9 cellular contexts compared by ENCODE assay signal in the genomic region with DNA sequence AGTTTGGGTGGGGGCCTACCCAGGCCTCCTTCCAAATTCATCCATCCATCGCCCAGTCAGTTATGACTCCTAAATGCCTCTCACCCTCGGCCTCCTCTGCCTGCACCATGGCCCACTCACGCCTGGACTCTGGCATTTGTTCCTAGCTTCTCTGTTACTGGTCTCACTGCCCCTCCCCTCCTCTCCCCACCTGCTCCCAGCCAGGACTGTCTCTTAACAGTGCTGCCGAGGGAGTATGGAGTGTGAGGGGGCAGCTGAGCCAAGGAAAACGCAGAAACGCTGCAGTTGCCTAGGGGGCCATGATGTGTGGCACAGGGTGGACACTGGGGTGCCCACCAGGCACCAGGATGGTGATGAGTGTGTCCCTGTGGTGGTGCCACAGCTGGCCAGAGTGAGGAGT. TPM values are rescaled to one million over a fixed set of nuclear protein-coding genes. Genes with fewer than 3 reads are reported as not detected.
DNase-seq lines count a peak whose midpoint lies in the region; ATAC-seq, FAIRE-seq and TF ChIP-seq lines count a peak whose summit lies in the region.
"Had no signal": no experiment of that assay in that cellular context is flagged by ENCODE, and none has a peak within 500 bp of the region (broad histone marks: within the 10 kb centered on the region; RNA-seq: fewer than 3 reads in every experiment).

No MANE protein-coding gene starts in this region.

- H3K4me1 ChIP-seq in keratinocyte (ENCODE audit: control insufficient read depth, extremely low read depth, insufficient read depth, low read length) (peaks cover 16% of the 10 kb centered on the region), subcutaneous abdominal adipose tissue (ENCODE audit: control insufficient read depth in 5 of 5, insufficient read depth in 5 of 5, low read length in 5 of 5) (peaks cover 0 to 47% (median 42%) of the 10 kb centered on the region in 5 donors)

- H3K4me3 ChIP-seq in keratinocyte (ENCODE audit: control insufficient read depth in 2 of 3, extremely low read depth in 1 of 3, insufficient read depth in 2 of 3, low read depth in 1 of 3, low read length in 3 of 3), result peak overlapping the region in 1 of 3 experiments; percentile 64
- H3K4me3 ChIP-seq in subcutaneous abdominal adipose tissue (ENCODE audit: low read depth in 1 of 5, low read length in 5 of 5), result peak overlapping the region in 3 of 5 donors; percentile 69 to 79 (median 74)

- H3K9me1 ChIP-seq in keratinocyte (ENCODE audit: control insufficient read depth, extremely low read depth, insufficient read depth, low read length), result no peaks in the 10 kb centered on the region

- H3K9ac ChIP-seq in keratinocyte (ENCODE audit: control insufficient read depth, extremely low read depth, insufficient read depth, low read length), result peak overlapping the region; percentile 95
- H3K9ac ChIP-seq in subcutaneous abdominal adipose tissue (ENCODE audit: low read length in 5 of 5), result peak overlapping the region in 4 of 5 donors; percentile 67 to 84 (median 71)

- no peak for DNase-seq in activated CD8-positive, alpha-beta memory T cell treated with anti-CD3 and anti-CD28 coated beads, Interleukin-2, amount 10 ng/mL, durations not matched to agents 7 days and 5 days
- no peak for DNase-seq in activated CD8-positive, alpha-beta memory T cell treated with anti-CD3 and anti-CD28 coated beads, Interleukin-2, amount 50 U/mL, for 48 hours
- DNase-seq in activated naive CD8-positive, alpha-beta T cell treated with anti-CD3 and anti-CD28 coated beads, Interleukin-2, amount 10 ng/mL, durations not matched to agents 7 days and 5 days, result no peak
- DNase-seq in keratinocyte (ENCODE audit: low read depth, low spot score), result no peak
- no peak for DNase-seq in midbrain (lab: John Stamatoyannopoulos, UW)
- no peak for DNase-seq in NOMO-1 (lab: John Stamatoyannopoulos, UW; ENCODE audit: unreplicated experiment in 2 of 2)
- DNase-seq: activated gamma-delta T cell treated with Interleukin-2 at 50 U/mL for 16 hours had no signal

- peak overlapping the region; percentile 14 for H3K27ac Mint-ChIP-seq in activated CD8-positive, alpha-beta memory T cell treated with anti-CD3 and anti-CD28 coated beads, Interleukin-2, amount 10 ng/mL, durations not matched to agents 7 days and 5 days
- peak overlapping the region; percentile 39 for H3K27ac Mint-ChIP-seq in activated naive CD8-positive, alpha-beta T cell treated with anti-CD3 and anti-CD28 coated beads, Interleukin-2, amount 10 ng/mL, durations not matched to agents 7 days and 5 days

- dilution Hi-C loops in keratinocyte (cut with MboI; ENCODE audit: extremely low pct_ligation_motif_present, low sequenced_read_pairs), result no loop called here

- POLR2A ChIA-PET in activated naive CD8-positive, alpha-beta T cell treated with anti-CD3 and anti-CD28 coated beads, Interleukin-2, amount 10 ng/mL, durations not matched to agents 7 days and 5 days (lab: Charles Lee), result interaction anchor here (1.0 to 1.6 kb wide), 3 partner anchors 9 to 37 kb away, joined by 3 to 5 read pairs (median 3); a partner anchor contains a TSS

- H3K9me3 Mint-ChIP-seq in activated CD8-positive, alpha-beta memory T cell treated with anti-CD3 and anti-CD28 coated beads, Interleukin-2, amount 10 ng/mL, durations not matched to agents 7 days and 5 days (ENCODE audit: low read depth), result no peaks in the 10 kb centered on the region
- no peaks in the 10 kb centered on the region for H3K9me3 Mint-ChIP-seq in activated naive CD8-positive, alpha-beta T cell treated with anti-CD3 and anti-CD28 coated beads, Interleukin-2, amount 10 ng/mL, durations not matched to agents 7 days and 5 days

- peak overlapping the region; percentile 87 for H3K4me2 ChIP-seq in keratinocyte (ENCODE audit: control insufficient read depth, extremely low read depth, insufficient read depth, low read depth, low read length)

- no peak overlapping the region for H2AFZ ChIP-seq in keratinocyte (ENCODE audit: control insufficient read depth, low read length)

- peaks cover 23% of the 10 kb centered on the region for H3K4me1 Mint-ChIP-seq in activated CD8-positive, alpha-beta memory T cell treated with anti-CD3 and anti-CD28 coated beads, Interleukin-2, amount 10 ng/mL, durations not matched to agents 7 days and 5 days
- H3K4me1 Mint-ChIP-seq in activated naive CD8-positive, alpha-beta T cell treated with anti-CD3 and anti-CD28 coated beads, Interleukin-2, amount 10 ng/mL, durations not matched to agents 7 days and 5 days, result peaks cover 19% of the 10 kb centered on the region

- FAIRE-seq in keratinocyte (lab: Jason Lieb, UNC), result no peak

- CTCF ChIA-PET in activated CD8-positive, alpha-beta memory T cell treated with anti-CD3 and anti-CD28 coated beads, Interleukin-2, amount 10 ng/mL, durations not matched to agents 7 days and 5 days (lab: Charles Lee), result interaction anchor here (1.0 to 6.7 kb wide), 17 partner anchors 8 to 314 kb away, joined by 3 to 101 read pairs (median 12); a partner anchor contains a TSS

- H3K36me3 ChIP-seq in keratinocyte (ENCODE audit: control insufficient read depth in 2 of 2, extremely low read depth in 1 of 2, insufficient read depth in 2 of 2, low read length in 2 of 2), result peaks cover 14 to 20% of the 10 kb centered on the region in 2 experiments
- H3K36me3 ChIP-seq in subcutaneous abdominal adipose tissue (ENCODE audit: control insufficient read depth in 5 of 5, insufficient read depth in 5 of 5, low read length in 5 of 5), result peaks cover 0 to 40% (median 33%) of the 10 kb centered on the region in 5 donors

- H3K27me3 ChIP-seq in keratinocyte (ENCODE audit: control insufficient read depth, extremely low read depth, insufficient read depth, low read length) (no peaks in the 10 kb centered on the region), subcutaneous abdominal adipose tissue (ENCODE audit: control insufficient read depth in 5 of 5, insufficient read depth in 4 of 5, low read length in 5 of 5) (no peaks in the 10 kb centered on the region)

- no peaks in the 10 kb centered on the region for H4K20me1 ChIP-seq in keratinocyte (ENCODE audit: control insufficient read depth, extremely low read depth, insufficient read depth, low read length)

- H3K4me3 Mint-ChIP-seq in activated CD8-positive, alpha-beta memory T cell treated with anti-CD3 and anti-CD28 coated beads, Interleukin-2, amount 10 ng/mL, durations not matched to agents 7 days and 5 days, result peak overlapping the region; percentile 61
- H3K4me3 Mint-ChIP-seq in activated naive CD8-positive, alpha-beta T cell treated with anti-CD3 and anti-CD28 coated beads, Interleukin-2, amount 10 ng/mL, durations not matched to agents 7 days and 5 days, result peak overlapping the region; percentile 65

- no peak overlapping the region for H3K27ac ChIP-seq in keratinocyte (ENCODE audit: control insufficient read depth, insufficient read depth, low read length)
- H3K27ac ChIP-seq in subcutaneous abdominal adipose tissue (ENCODE audit: low read depth, low read length), result no peak overlapping the region

- no peaks in the 10 kb centered on the region for H3K9me3 ChIP-seq in keratinocyte (ENCODE audit: control insufficient read depth, low read depth, low read length)
- no peaks in the 10 kb centered on the region for H3K9me3 ChIP-seq in subcutaneous abdominal adipose tissue (ENCODE audit: control insufficient read depth in 5 of 5, low read length in 5 of 5)

- no peaks in the 10 kb centered on the region for H3K27me3 Mint-ChIP-seq in activated CD8-positive, alpha-beta memory T cell treated with anti-CD3 and anti-CD28 coated beads, Interleukin-2, amount 10 ng/mL, durations not matched to agents 7 days and 5 days
- H3K27me3 Mint-ChIP-seq in activated naive CD8-positive, alpha-beta T cell treated with anti-CD3 and anti-CD28 coated beads, Interleukin-2, amount 10 ng/mL, durations not matched to agents 7 days and 5 days, result no peaks in the 10 kb centered on the region

- no peaks in the 10 kb centered on the region for H3K79me2 ChIP-seq in keratinocyte (ENCODE audit: control insufficient read depth, insufficient read depth, low read length)

- peaks cover 35% of the 10 kb centered on the region for H3K36me3 Mint-ChIP-seq in activated CD8-positive, alpha-beta memory T cell treated with anti-CD3 and anti-CD28 coated beads, Interleukin-2, amount 10 ng/mL, durations not matched to agents 7 days and 5 days
- peaks cover 17% of the 10 kb centered on the region for H3K36me3 Mint-ChIP-seq in activated naive CD8-positive, alpha-beta T cell treated with anti-CD3 and anti-CD28 coated beads, Interleukin-2, amount 10 ng/mL, durations not matched to agents 7 days and 5 days

- no peak for TF ChIP-seq CTCF in keratinocyte (optimal IDR thresholded peaks at IDR 0.05 in 1 of 3, IDR thresholded peaks at IDR 0.05 in 1 of 3, conservative IDR thresholded peaks at IDR 0.05 in 1 of 3; ENCODE audit: extremely low read depth in 1 of 3, insufficient read depth in 2 of 3, low read length in 3 of 3)

- no peak for ATAC-seq in activated CD8-positive, alpha-beta memory T cell treated with anti-CD3 and anti-CD28 coated beads, Interleukin-2, amount 10 ng/mL, durations not matched to agents 7 days and 5 days
- ATAC-seq in activated naive CD8-positive, alpha-beta T cell treated with anti-CD3 and anti-CD28 coated beads, Interleukin-2, amount 10 ng/mL, durations not matched to agents 7 days and 5 days (ENCODE audit: low read depth), result no peak
- no peak for ATAC-seq in HG03097 (IDR thresholded peaks at IDR 0.05; ENCODE audit: low FRiP score, unreplicated experiment)

RNA-seq across cellular contexts. Expression of a gene that starts 3.1 kb away (rescaled TPM):
- total RNA-seq in activated CD8-positive, alpha-beta memory T cell treated with anti-CD3 and anti-CD28 coated beads, Interleukin-2, amount 10 ng/mL, durations not matched to agents 7 days and 5 days, result 10 to 100 TPM; 35.4 to 50.1 TPM
- 10 to 100 TPM; 31.5 to 31.6 TPM for total RNA-seq in activated naive CD8-positive, alpha-beta T cell treated with anti-CD3 and anti-CD28 coated beads, Interleukin-2, amount 10 ng/mL, durations not matched to agents 7 days and 5 days
- 4.9 to 7.8 TPM (median 7.3 TPM) in 3 replicates for polyA plus RNA-seq in keratinocyte
- polyA plus RNA-seq in keratinocyte (2011; ENCODE audit: low read depth), result 12.3 TPM
- polyA plus RNA-seq in keratinocyte (2011; cell fraction: cytosol; rRNA removed), result 4.4 and 4.6 TPM in 2 replicates
- polyA plus RNA-seq in keratinocyte (2011; cell fraction: nucleus; rRNA removed), result 18.7 and 19.9 TPM in 2 replicates
- polyA plus RNA-seq in keratinocyte (2012; ENCODE audit: low replicate concordance), result 8.1 and 11.2 TPM in 2 replicates
- polyA minus RNA-seq in keratinocyte, result 1.8 to 4.7 TPM (median 3.1 TPM) in 3 replicates
- 4.6 TPM for polyA minus RNA-seq in keratinocyte (2011; cell fraction: cytosol; rRNA and poly(A)+ RNA removed)
- 3.5 and 3.6 TPM in 2 replicates for polyA minus RNA-seq in keratinocyte (2011; cell fraction: nucleus; rRNA and poly(A)+ RNA removed)

RNA-seq across cellular contexts. Expression of a gene that starts 22.7 kb away (rescaled TPM):
- 10 to 100 TPM; 76.3 to 84.4 TPM for total RNA-seq in activated CD8-positive, alpha-beta memory T cell treated with anti-CD3 and anti-CD28 coated beads, Interleukin-2, amount 10 ng/mL, durations not matched to agents 7 days and 5 days
- total RNA-seq in activated naive CD8-positive, alpha-beta T cell treated with anti-CD3 and anti-CD28 coated beads, Interleukin-2, amount 10 ng/mL, durations not matched to agents 7 days and 5 days, result 10 to 100 TPM; 77.9 to 78.6 TPM
- polyA plus RNA-seq in keratinocyte, result 60.9 to 91.0 TPM (median 63.1 TPM) in 3 replicates
- 71.9 TPM for polyA plus RNA-seq in keratinocyte (2011; ENCODE audit: low read depth)
- 36.0 and 65.6 TPM in 2 replicates for polyA plus RNA-seq in keratinocyte (2011; cell fraction: cytosol; rRNA removed)
- 92.9 and 109 TPM in 2 replicates for polyA plus RNA-seq in keratinocyte (2011; cell fraction: nucleus; rRNA removed)
- polyA plus RNA-seq in keratinocyte (2012; ENCODE audit: low replicate concordance), result 69.1 and 85.0 TPM in 2 replicates
- polyA minus RNA-seq in keratinocyte, result 76.9 to 110 TPM (median 103 TPM) in 3 replicates
- 93.0 TPM for polyA minus RNA-seq in keratinocyte (2011; cell fraction: cytosol; rRNA and poly(A)+ RNA removed)
- 91.7 and 99.8 TPM in 2 replicates for polyA minus RNA-seq in keratinocyte (2011; cell fraction: nucleus; rRNA and poly(A)+ RNA removed)

RNA-seq across cellular contexts. Expression of a gene that starts 25.4 kb away (rescaled TPM):
- 10 to 100 TPM; 33.2 to 39.3 TPM for total RNA-seq in activated CD8-positive, alpha-beta memory T cell treated with anti-CD3 and anti-CD28 coated beads, Interleukin-2, amount 10 ng/mL, durations not matched to agents 7 days and 5 days
- total RNA-seq in activated naive CD8-positive, alpha-beta T cell treated with anti-CD3 and anti-CD28 coated beads, Interleukin-2, amount 10 ng/mL, durations not matched to agents 7 days and 5 days, result 10 to 100 TPM; 28.1 to 29.2 TPM
- 10.6 to 12.1 TPM (median 11.8 TPM) in 3 replicates for polyA plus RNA-seq in keratinocyte
- 14.6 TPM for polyA plus RNA-seq in keratinocyte (2011; ENCODE audit: low read depth)
- polyA plus RNA-seq in keratinocyte (2011; cell fraction: cytosol; rRNA removed), result 7.7 and 9.8 TPM in 2 replicates
- 6.4 and 7.6 TPM in 2 replicates for polyA plus RNA-seq in keratinocyte (2011; cell fraction: nucleus; rRNA removed)
- 9.4 and 12.4 TPM in 2 replicates for polyA plus RNA-seq in keratinocyte (2012; ENCODE audit: low replicate concordance)
- 4.4 to 7.2 TPM (median 6.5 TPM) in 3 replicates for polyA minus RNA-seq in keratinocyte
- 9.4 TPM for polyA minus RNA-seq in keratinocyte (2011; cell fraction: cytosol; rRNA and poly(A)+ RNA removed)
- polyA minus RNA-seq in keratinocyte (2011; cell fraction: nucleus; rRNA and poly(A)+ RNA removed), result 2.2 and 4.1 TPM in 2 replicates

RNA-seq across cellular contexts. Expression of a gene that starts 36.5 kb away (rescaled TPM):
- total RNA-seq in activated CD8-positive, alpha-beta memory T cell treated with anti-CD3 and anti-CD28 coated beads, Interleukin-2, amount 10 ng/mL, durations not matched to agents 7 days and 5 days, result 100 to 1,000 TPM; 152 to 208 TPM
- total RNA-seq in activated naive CD8-positive, alpha-beta T cell treated with anti-CD3 and anti-CD28 coated beads, Interleukin-2, amount 10 ng/mL, durations not matched to agents 7 days and 5 days, result 100 to 1,000 TPM; 132 to 149 TPM
- polyA plus RNA-seq in keratinocyte, result 23.4 to 105 TPM (median 78.4 TPM) in 3 replicates
- polyA plus RNA-seq in keratinocyte (2011; ENCODE audit: low read depth), result 11.3 TPM
- polyA plus RNA-seq in keratinocyte (2011; cell fraction: cytosol; rRNA removed), result 20.9 and 28.4 TPM in 2 replicates
- polyA plus RNA-seq in keratinocyte (2011; cell fraction: nucleus; rRNA removed), result 34.7 and 36.2 TPM in 2 replicates
- 2.1 and 55.4 TPM in 2 replicates for polyA plus RNA-seq in keratinocyte (2012; ENCODE audit: low replicate concordance)
- polyA minus RNA-seq in keratinocyte, result 21.7 to 136 TPM (median 82.1 TPM) in 3 replicates
- 28.0 TPM for polyA minus RNA-seq in keratinocyte (2011; cell fraction: cytosol; rRNA and poly(A)+ RNA removed)
- polyA minus RNA-seq in keratinocyte (2011; cell fraction: nucleus; rRNA and poly(A)+ RNA removed), result 9.6 and 14.0 TPM in 2 replicates

RNA-seq across cellular contexts. Expression of a gene that starts 54.7 kb away (rescaled TPM):
- 100 to 1,000 TPM; 174 to 183 TPM for total RNA-seq in activated CD8-positive, alpha-beta memory T cell treated with anti-CD3 and anti-CD28 coated beads, Interleukin-2, amount 10 ng/mL, durations not matched to agents 7 days and 5 days
- total RNA-seq in activated naive CD8-positive, alpha-beta T cell treated with anti-CD3 and anti-CD28 coated beads, Interleukin-2, amount 10 ng/mL, durations not matched to agents 7 days and 5 days, result 100 to 1,000 TPM; 108 to 111 TPM
- 6.6 to 13.4 TPM (median 9.7 TPM) in 3 replicates for polyA plus RNA-seq in keratinocyte
- 7.3 TPM for polyA plus RNA-seq in keratinocyte (2011; ENCODE audit: low read depth)
- 6.5 and 7.6 TPM in 2 replicates for polyA plus RNA-seq in keratinocyte (2011; cell fraction: cytosol; rRNA removed)
- 38.8 and 46.7 TPM in 2 replicates for polyA plus RNA-seq in keratinocyte (2011; cell fraction: nucleus; rRNA removed)
- 9.0 and 9.7 TPM in 2 replicates for polyA plus RNA-seq in keratinocyte (2012; ENCODE audit: low replicate concordance)
- 16.9 to 46.0 TPM (median 20.4 TPM) in 3 replicates for polyA minus RNA-seq in keratinocyte
- polyA minus RNA-seq in keratinocyte (2011; cell fraction: cytosol; rRNA and poly(A)+ RNA removed), result 10.2 TPM
- 17.4 and 20.3 TPM in 2 replicates for polyA minus RNA-seq in keratinocyte (2011; cell fraction: nucleus; rRNA and poly(A)+ RNA removed)
